ENCODE assay signal across 21 cellular contexts in the genomic region with DNA sequence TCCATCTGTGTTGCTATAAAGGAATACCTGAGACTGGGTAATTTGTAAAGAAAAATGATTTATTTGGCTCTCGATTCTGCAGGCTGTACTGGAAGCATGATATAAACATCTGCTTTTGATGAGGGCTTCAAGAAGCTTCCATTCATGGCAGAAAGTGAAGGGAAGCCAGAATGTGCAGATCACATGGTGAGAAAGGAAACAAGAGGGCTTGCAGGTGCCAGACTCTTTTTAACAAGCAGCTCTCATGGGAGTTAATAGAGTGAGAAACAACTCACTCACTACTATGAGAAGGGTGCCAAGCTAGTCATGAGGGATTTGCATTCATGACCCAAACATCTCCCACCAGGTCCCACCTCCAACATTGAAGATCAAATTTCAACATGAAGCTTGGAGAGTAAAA.
"Had no signal": no experiment of that assay in that cellular context is flagged by ENCODE, and none has a peak within 500 bp of the region (broad histone marks: within the 10 kb centered on the region; RNA-seq: fewer than 3 reads in every experiment).

No MANE protein-coding gene starts in this region.

- H3K9me3 ChIP-seq: gastrocnemius medialis, ovary, sigmoid colon, testis, transverse colon had no signal

- DNase-seq: endodermal cell; erythroblast; gastrocnemius medialis; heart right ventricle; islet precursor cell; natural killer cell; nucleus accumbens; ovary; sigmoid colon; stimulated activated CD4-positive, alpha-beta T cell treated with anti-CD3 and anti-CD28 coated beads, Interleukin-2, amount 100 ng/mL, for 24 hours; stimulated activated CD4-positive, alpha-beta T cell treated with anti-CD3 and anti-CD28 coated beads, Interleukin-4, amount 100 ng/mL, for 4 hours; stimulated activated naive B cell treated with anti-CD40 and anti-IgM and Interleukin-4, amounts not matched to agents 10 μg/mL and 1 μg/mL and 100 μg/mL, for 72 hours; stimulated activated naive CD8-positive, alpha-beta T cell treated with anti-CD3 and anti-CD28 coated beads, Interleukin-15, amount 100 ng/mL, for 72 hours; testis; transverse colon had no signal

- H3K27me3 ChIP-seq: gastrocnemius medialis, heart right ventricle, ovary, right atrium auricular region, sigmoid colon, testis, transverse colon had no signal

- H3K36me3 Mint-ChIP-seq: mesothelial cell of epicardium; natural killer cell; stimulated activated naive B cell treated with anti-CD40 and anti-IgM and Interleukin-4, amounts not matched to agents 10 μg/mL and 1 μg/mL and 100 μg/mL, for 72 hours had no signal

- H3K27me3 Mint-ChIP-seq: dendritic cell treated with granulocyte-macrophage colony-stimulating factor and Interleukin-4, amounts not matched to agents 40 ng/mL and 50 ng/mL, for 4 days; stimulated activated naive B cell treated with anti-CD40 and anti-IgM and Interleukin-4, amounts not matched to agents 10 μg/mL and 1 μg/mL and 100 μg/mL, for 72 hours; stimulated activated naive CD8-positive, alpha-beta T cell treated with anti-CD3 and anti-CD28 coated beads, Interleukin-15, amount 100 ng/mL, for 72 hours had no signal

- H3K27ac Mint-ChIP-seq: dendritic cell treated with granulocyte-macrophage colony-stimulating factor and Interleukin-4, amounts not matched to agents 40 ng/mL and 50 ng/mL, for 4 days; endodermal cell; mesothelial cell of epicardium; natural killer cell; stimulated activated naive B cell treated with anti-CD40 and anti-IgM and Interleukin-4, amounts not matched to agents 10 μg/mL and 1 μg/mL and 100 μg/mL, for 72 hours; stimulated activated naive CD8-positive, alpha-beta T cell treated with anti-CD3 and anti-CD28 coated beads, Interleukin-15, amount 100 ng/mL, for 72 hours had no signal

- H3K36me3 ChIP-seq: gastrocnemius medialis, heart right ventricle, ovary, right atrium auricular region, sigmoid colon, transverse colon had no signal

- H3K4me1 ChIP-seq: gastrocnemius medialis, heart right ventricle, right atrium auricular region, sigmoid colon, testis, transverse colon had no signal

- H3K4me3 Mint-ChIP-seq: dendritic cell treated with granulocyte-macrophage colony-stimulating factor and Interleukin-4, amounts not matched to agents 40 ng/mL and 50 ng/mL, for 4 days; endodermal cell; mesothelial cell of epicardium; natural killer cell; neural crest cell; stimulated activated naive B cell treated with anti-CD40 and anti-IgM and Interleukin-4, amounts not matched to agents 10 μg/mL and 1 μg/mL and 100 μg/mL, for 72 hours; stimulated activated naive CD8-positive, alpha-beta T cell treated with anti-CD3 and anti-CD28 coated beads, Interleukin-15, amount 100 ng/mL, for 72 hours had no signal

- ATAC-seq: gastrocnemius medialis; heart right ventricle; left lobe of liver; natural killer cell; stimulated activated naive B cell treated with anti-CD40 and anti-IgM and Interleukin-4, amounts not matched to agents 10 μg/mL and 1 μg/mL and 100 μg/mL, for 72 hours; stimulated activated naive CD8-positive, alpha-beta T cell treated with anti-CD3 and anti-CD28 coated beads, Interleukin-15, amount 100 ng/mL, for 72 hours had no signal

- H3K4me3 ChIP-seq: gastrocnemius medialis, heart right ventricle, ovary, right atrium auricular region, sigmoid colon, skin epidermis, testis, transverse colon had no signal

- H3K27ac ChIP-seq: gastrocnemius medialis, heart right ventricle, ovary, right atrium auricular region, sigmoid colon, skin epidermis, testis, transverse colon had no signal

- H3K4me1 Mint-ChIP-seq: natural killer cell; stimulated activated naive B cell treated with anti-CD40 and anti-IgM and Interleukin-4, amounts not matched to agents 10 μg/mL and 1 μg/mL and 100 μg/mL, for 72 hours; stimulated activated naive CD8-positive, alpha-beta T cell treated with anti-CD3 and anti-CD28 coated beads, Interleukin-15, amount 100 ng/mL, for 72 hours had no signal
